ENCODE assay signal across 34 cellular contexts in genomic region chr9:86589273-86589672, GRCh38.
A peak's percentile ranks its signal among the peaks of the same experiment; 100 is the strongest.
DNase-seq lines count a peak whose midpoint lies in the region; ATAC-seq, FAIRE-seq and TF ChIP-seq lines count a peak whose summit lies in the region.
"Had no signal": no experiment of that assay in that cellular context is flagged by ENCODE, and none has a peak within 500 bp of the region (broad histone marks: within the 10 kb centered on the region; RNA-seq: fewer than 3 reads in every experiment).

No MANE protein-coding gene starts in this region.

- no peak overlapping the region for H3K14ac ChIP-seq in H1 (ENCODE audit: insufficient read length)

- H3K4me3 ChIP-seq in HCT116 (replicated peaks in 1 of 2; ENCODE audit: low read depth in 1 of 2, low read length in 2 of 2), result no peak overlapping the region
- no peak overlapping the region for H3K4me3 ChIP-seq in H1 (ENCODE audit: extremely low read depth in 1 of 4, insufficient read depth in 2 of 4, low read depth in 3 of 4, low read length in 4 of 4)
- H3K4me3 ChIP-seq: BLaER1, esophagus squamous epithelium, gastroesophageal sphincter, lower lobe of right lung, right atrium auricular region, SK-N-MC had no signal

- no peak overlapping the region for H3K9ac ChIP-seq in HCT116 (ENCODE audit: low read length)
- H3K9ac ChIP-seq in H1 (replicated peaks in 1 of 4; ENCODE audit: extremely low read depth in 1 of 4, low read depth in 3 of 4, low read length in 3 of 4), result no peak overlapping the region
- H3K9ac ChIP-seq: BLaER1, parathyroid adenoma had no signal

- BruUV-seq in HCT116 (replicated peaks; lab: Mats Ljungman, UMichigan), result no TSS peak

- no peaks in the 10 kb centered on the region for H3K23me2 ChIP-seq in H1 (ENCODE audit: low read depth, low read length)

- RAD21 ChIA-PET in HCT116 (lab: Charles Lee; ENCODE audit: low non-redundant PET in 1 of 2, low total read pairs in 2 of 2, uncharacterized antibody in 2 of 2, unreplicated experiment in 2 of 2), result no interaction called here

- no peak overlapping the region for H2BK12ac ChIP-seq in H1 (ENCODE audit: low read depth, low read length)

- H4K5ac ChIP-seq in H1 (ENCODE audit: insufficient read length, low read depth, low read length), result no peak overlapping the region

- no peak overlapping the region for H3K18ac ChIP-seq in H1 (ENCODE audit: extremely low read depth, low read length)

- no peak overlapping the region for H4K91ac ChIP-seq in H1 (replicated peaks; ENCODE audit: insufficient read length, low read length)

- no peak overlapping the region for H2AFZ ChIP-seq in HCT116 (ENCODE audit: low read depth, low read length, poor library complexity, severe bottlenecking)
- no peak overlapping the region for H2AFZ ChIP-seq in H1 (ENCODE audit: low read length)
- H2AFZ ChIP-seq: parathyroid adenoma had no signal

- FAIRE-seq in H1 (lab: Jason Lieb, UNC), result no peak
- FAIRE-seq: TTC549 had no signal

- H3K79me2 ChIP-seq in HCT116 (ENCODE audit: insufficient read depth, low read length) (no peaks in the 10 kb centered on the region), H1 (ENCODE audit: control insufficient read depth in 1 of 2, insufficient read depth in 2 of 2, low read length in 2 of 2) (no peaks in the 10 kb centered on the region)
- H3K79me2 ChIP-seq: parathyroid adenoma had no signal

- no peak overlapping the region for H3K4me2 ChIP-seq in HCT116 (ENCODE audit: low read length)
- no peak overlapping the region for H3K4me2 ChIP-seq in H1 (ENCODE audit: insufficient read depth in 1 of 2, low read depth in 2 of 2, low read length in 2 of 2)
- H3K4me2 ChIP-seq: BLaER1 had no signal

- ATAC-seq in HCT116, result no peak
- no peak for ATAC-seq in left colon
- ATAC-seq: activated CD8-positive, alpha-beta T cell treated with anti-CD3 and anti-CD28 coated beads for 36 hours; activated naive CD4-positive, alpha-beta T cell treated with anti-CD3 and anti-CD28 coated beads, Interleukin-2, amount 50 U/mL, for 72 hours; gastroesophageal sphincter; lower lobe of right lung; stimulated activated effector memory CD8-positive, alpha-beta T cell treated with anti-CD3 and anti-CD28 coated beads, Interleukin-12 subunit alpha, Interleukin-12 subunit beta, amount 100 ng/mL, for 72 hours had no signal

- POLR2A ChIA-PET in HCT116 (lab: Charles Lee), result no interaction called here
- POLR2A ChIA-PET in H1 (lab: Charles Lee; ENCODE audit: partially characterized antibody), result no interaction called here

- TF ChIP-seq RAD21 in HCT116 (IDR thresholded peaks at IDR 0.05; ENCODE audit: low read depth), result peak; percentile 27; the same call in 1 of the 2 replicates
- TF ChIP-seq RAD21 in H1 (IDR thresholded peaks at IDR 0.05 in 1 of 2, conservative IDR thresholded peaks at IDR 0.05 in 1 of 2; ENCODE audit: low read depth in 2 of 2, low read length in 2 of 2), result peak; percentile 66 to 76

- no peak overlapping the region for H2BK20ac ChIP-seq in H1 (ENCODE audit: low read length)

- TF ChIP-seq POLR2A in HCT116 (IDR thresholded peaks at IDR 0.05; ENCODE audit: borderline replicate concordance, extremely low read depth, insufficient read depth, insufficient read length) (no peak), H1 (IDR thresholded peaks at IDR 0.05; ENCODE audit: control extremely low read depth in 1 of 2, low read depth in 2 of 2, low read length in 2 of 2) (no peak)

- no peaks in the 10 kb centered on the region for H3K9me2 ChIP-seq in HCT116 (ENCODE audit: insufficient read depth)

- peak; percentile 29 for DNase-seq in Daoy (ENCODE audit: low read depth)
- DNase-seq in HCT116 (ENCODE audit: low read depth, low spot score), result no peak
- peak in 1 of 2 experiments; percentile 63 for DNase-seq in H1 (ENCODE audit: low read depth in 1 of 2, low spot score in 2 of 2)
- peak; percentile 69 for DNase-seq in islet precursor cell
- DNase-seq in left colon, result no peak
- no peak for DNase-seq in stimulated activated CD4-positive, alpha-beta T cell treated with anti-CD3 and anti-CD28 coated beads, Interleukin-4, amount 100 ng/mL, for 1 hour
- no peak for DNase-seq in NCI-H1930 (lab: John Stamatoyannopoulos, UW)
- no peak for DNase-seq in activated CD8-positive, alpha-beta memory T cell treated with anti-CD3 and anti-CD28 coated beads, Interleukin-2, amount 50 U/mL, for 48 hours
- DNase-seq: activated CD4-positive, CD25-positive, alpha-beta regulatory T cell treated with anti-CD3 and anti-CD28 coated beads, Interleukin-2, amount 50 U/mL, for 72 hours; activated CD8-positive, alpha-beta T cell treated with anti-CD3 and anti-CD28 coated beads for 36 hours; aorta; Caco-2; cortex of kidney; esophagus squamous epithelium; GOT3; hypothalamus; kidney glomerular epithelial cell; lower lobe of right lung; NCI-H1092; NCI-H187; NCI-H2227 treated with DMSO at 0.1 percent for 48 hours; NCI-H69; nephron progenitor cell; stimulated activated CD4-positive, alpha-beta T cell treated with anti-CD3 and anti-CD28 coated beads, Interleukin-2, amount 100 ng/mL, for 48 hours; substantia nigra had no signal

- H3K79me1 ChIP-seq in H1 (ENCODE audit: low read depth, low read length), result no peaks in the 10 kb centered on the region

- H2BK120ac ChIP-seq in H1 (replicated peaks; ENCODE audit: low read depth, low read length), result no peak overlapping the region

- intact Hi-C loops in HCT116 (cut with micrococcal nuclease), result no loop called here
- intact Hi-C loops in left colon (cut with DNase I, micrococcal nuclease), result no loop called here

- H2BK15ac ChIP-seq in H1 (ENCODE audit: low read length), result no peak overlapping the region

- H3K27me3 ChIP-seq in HCT116 (ENCODE audit: insufficient read depth, low read length), result peaks cover 37% of the 10 kb centered on the region
- no peaks in the 10 kb centered on the region for H3K27me3 ChIP-seq in H1 (replicated peaks in 1 of 4; ENCODE audit: control insufficient read depth in 3 of 4, extremely low read depth in 1 of 4, insufficient read depth in 3 of 4, low read length in 3 of 4)
- H3K27me3 ChIP-seq: BLaER1, esophagus squamous epithelium, gastroesophageal sphincter, right atrium auricular region had no signal

- no peak overlapping the region for H4K8ac ChIP-seq in H1 (ENCODE audit: extremely low read depth, insufficient read depth, low read length)

- H3K27ac ChIP-seq in HCT116 (ENCODE audit: low read depth, low read length) (no peak overlapping the region), H1 (ENCODE audit: low read depth, low read length) (no peak overlapping the region)
- H3K27ac ChIP-seq: BLaER1, esophagus squamous epithelium, gastroesophageal sphincter, lower lobe of right lung, parathyroid adenoma, right atrium auricular region, RWPE1, SK-N-MC had no signal

- no peaks in the 10 kb centered on the region for H3K36me3 ChIP-seq in HCT116 (ENCODE audit: control insufficient read depth in 1 of 2, insufficient read depth in 2 of 2, low read length in 2 of 2)
- H3K36me3 ChIP-seq in H1 (ENCODE audit: control insufficient read depth in 2 of 4, insufficient read depth in 4 of 4, low read length in 3 of 4), result no peaks in the 10 kb centered on the region
- H3K36me3 ChIP-seq: BLaER1, esophagus squamous epithelium, gastroesophageal sphincter, lower lobe of right lung, right atrium auricular region had no signal

- WGBS in H1 (ENCODE audit: extremely low coverage in 1 of 2, insufficient coverage in 1 of 2, insufficient read length in 1 of 2, insufficient replicate concordance in 2 of 2, low coverage in 1 of 2, low lambda C conversion rate in 2 of 2, missing lambda C conversion rate in 1 of 2), 2 experiments, result 67% methylated on average over 6 of the region's 6 CpGs; no CpG with 5 or more reads in 1 of the 2 experiments

- H3K4ac ChIP-seq in H1 (replicated peaks; ENCODE audit: insufficient read length, low read depth, low read length), result no peak overlapping the region

- H3K4me1 ChIP-seq in HCT116 (ENCODE audit: control insufficient read depth in 1 of 2, insufficient read depth in 2 of 2, low read length in 2 of 2), result no peaks in the 10 kb centered on the region
- no peaks in the 10 kb centered on the region for H3K4me1 ChIP-seq in H1 (replicated peaks in 1 of 4; ENCODE audit: control insufficient read depth in 3 of 4, insufficient read depth in 4 of 4, low read length in 3 of 4)
- H3K4me1 ChIP-seq: Caco-2, parathyroid adenoma, right atrium auricular region had no signal

- peak in 2 of 3 experiments; percentile 51 to 55; a peak in 4 of 6 replicates for TF ChIP-seq CTCF in HCT116 (IDR thresholded peaks at IDR 0.05 in 2 of 3, conservative IDR thresholded peaks at IDR 0.05 in 1 of 3; ENCODE audit: borderline replicate concordance in 1 of 3, insufficient read depth in 1 of 3, low read depth in 2 of 3, low read length in 2 of 3)
- TF ChIP-seq CTCF in H1 (IDR thresholded peaks at IDR 0.05; ENCODE audit: control extremely low read depth in 1 of 3, insufficient read depth in 1 of 3, low read depth in 1 of 3, low read length in 3 of 3), result peak; percentile 56 to 69 (median 60)

- CTCF ChIA-PET in HCT116 (lab: Charles Lee) (no interaction called here), H1 (lab: Charles Lee; ENCODE audit: partially characterized antibody) (interaction anchor here (0.6 to 3.5 kb wide), 11 partner anchors 9 to 213 kb away, joined by 3 to 20 read pairs (median 4); no protein-coding TSS in a partner anchor)

- no peak overlapping the region for H3K23ac ChIP-seq in H1 (ENCODE audit: insufficient read length)

- no peak overlapping the region for H2BK5ac ChIP-seq in H1 (ENCODE audit: low read depth, low read length)

- H3K56ac ChIP-seq in H1 (replicated peaks; ENCODE audit: insufficient read length, low read depth, low read length), result no peak overlapping the region

- no peak for TF ChIP-seq EP300 in H1 (IDR thresholded peaks at IDR 0.05; ENCODE audit: borderline replicate concordance in 1 of 2, low read depth in 2 of 2, low read length in 2 of 2)

- H2AK5ac ChIP-seq in H1 (ENCODE audit: low read depth, low read length), result no peak overlapping the region

- H3K9me3 ChIP-seq in HCT116 (ENCODE audit: control insufficient read depth in 1 of 2, insufficient read depth in 1 of 2, low read depth in 1 of 2, low read length in 2 of 2) (no peaks in the 10 kb centered on the region), H1 (ENCODE audit: insufficient read depth in 2 of 2, low read depth in 1 of 2, low read length in 1 of 2) (no peaks in the 10 kb centered on the region)
- H3K9me3 ChIP-seq: BLaER1, Caco-2, esophagus squamous epithelium, gastroesophageal sphincter, lower lobe of right lung, right atrium auricular region had no signal

- H4K20me1 ChIP-seq in HCT116 (ENCODE audit: insufficient read depth) (no peaks in the 10 kb centered on the region), H1 (replicated peaks in 1 of 2; ENCODE audit: control insufficient read depth in 1 of 2, insufficient read depth in 2 of 2, low read length in 2 of 2) (no peaks in the 10 kb centered on the region)
- H4K20me1 ChIP-seq: BLaER1 had no signal

TF ChIP-seq in HCT116, 20 proteins besides CTCF, POLR2A, EP300 and RAD21 (continues in another document):
- TF ChIP-seq CEBPB (IDR thresholded peaks at IDR 0.05; ENCODE audit: low read depth) (no peak), JUND (IDR thresholded peaks at IDR 0.05) (no peak), YY1 (IDR thresholded peaks at IDR 0.05; ENCODE audit: extremely low read depth, insufficient replicate concordance, low read depth, low read length) (no peak)

TF ChIP-seq in H1, 55 proteins besides CTCF, POLR2A, EP300 and RAD21 (continues in another document):
- no peak for TF ChIP-seq FOSL1 (IDR thresholded peaks at IDR 0.05; ENCODE audit: insufficient read depth, low read depth, low read length)
- no peak for TF ChIP-seq JUND (IDR thresholded peaks at IDR 0.05; ENCODE audit: low read length)
- no peak for TF ChIP-seq SIRT6 (IDR thresholded peaks at IDR 0.05; ENCODE audit: low read length)

Comparison
In these comparisons a context has a peak if more than half of its experiments do, and no peak if none do; other contexts are left out.
1. DNase-seq: peak in Daoy (single experiment) and islet precursor cell (single experiment); none in HCT116 (single experiment), left colon (0 of 2), stimulated activated CD4-positive, alpha-beta T cell treated with anti-CD3 and anti-CD28 coated beads, Interleukin-4, amount 100 ng/mL, for 1 hour (single experiment), NCI-H1930 (0 of 2) and activated CD8-positive, alpha-beta memory T cell treated with anti-CD3 and anti-CD28 coated beads, Interleukin-2, amount 50 U/mL, for 48 hours (single experiment).